ENCODE assay signal across 30 cellular contexts in the genomic region with DNA sequence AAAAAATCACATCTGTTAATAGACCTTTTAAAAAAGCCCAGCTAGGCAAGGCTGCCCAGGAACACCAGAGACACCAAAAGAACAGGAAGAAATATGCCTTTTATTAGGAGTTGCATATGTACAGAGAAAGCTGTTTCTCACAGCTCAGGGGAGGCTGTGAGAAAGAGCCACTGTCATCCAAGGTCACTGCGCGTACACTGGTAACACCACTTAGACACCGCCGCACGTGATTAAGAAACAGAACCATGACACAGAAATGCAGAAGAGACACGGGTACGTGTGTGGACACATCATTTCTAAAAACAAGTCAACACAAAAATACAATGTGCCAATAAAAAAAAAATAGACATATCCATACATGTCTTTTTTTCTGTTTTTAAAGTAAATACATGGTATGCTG.
DNase-seq lines count a peak whose midpoint lies in the region; ATAC-seq, FAIRE-seq and TF ChIP-seq lines count a peak whose summit lies in the region.
"Had no signal": no experiment of that assay in that cellular context is flagged by ENCODE, and none has a peak within 500 bp of the region (broad histone marks: within the 10 kb centered on the region; RNA-seq: fewer than 3 reads in every experiment).

No MANE protein-coding gene starts in this region.

- 91% methylated on average over 7 of the region's 7 CpGs for WGBS in HepG2 (ENCODE audit: low lambda C conversion rate)
- 92% methylated on average over 7 of the region's 7 CpGs for WGBS in right lobe of liver (ENCODE audit: insufficient coverage, low coverage, low lambda C conversion rate, missing lambda C conversion rate)

- intact Hi-C loops in HepG2 (cut with micrococcal nuclease; ENCODE audit: unreplicated experiment) = no loop called here
- intact Hi-C loops in right lobe of liver (cut with DNase I) = no loop called here

- H3K36me3 ChIP-seq in HepG2 (replicated peaks in 1 of 2; ENCODE audit: control insufficient read depth in 1 of 2, insufficient read depth in 2 of 2, low read length in 2 of 2) (no peaks in the 10 kb centered on the region), right lobe of liver (peaks cover 0 to 2% (median 0%) of the 10 kb centered on the region in 4 donors), keratinocyte (ENCODE audit: control insufficient read depth in 2 of 2, extremely low read depth in 1 of 2, insufficient read depth in 2 of 2, low read length in 2 of 2) (no peaks in the 10 kb centered on the region)

- no peaks in the 10 kb centered on the region for H4K20me1 ChIP-seq in HepG2 (ENCODE audit: insufficient read depth, low read length)
- H4K20me1 ChIP-seq in keratinocyte (ENCODE audit: control insufficient read depth, extremely low read depth, insufficient read depth, low read length) = no peaks in the 10 kb centered on the region

- H3K9me3 ChIP-seq in HepG2 (ENCODE audit: low read length) (no peaks in the 10 kb centered on the region), right lobe of liver (no peaks in the 10 kb centered on the region), keratinocyte (ENCODE audit: control insufficient read depth, low read depth, low read length) (no peaks in the 10 kb centered on the region)
- H3K9me3 ChIP-seq: A549 had no signal

- H3K9me1 ChIP-seq in keratinocyte (ENCODE audit: control insufficient read depth, extremely low read depth, insufficient read depth, low read length) = no peaks in the 10 kb centered on the region

- no peaks in the 10 kb centered on the region for H3K27me3 ChIP-seq in HepG2 (ENCODE audit: control insufficient read depth in 1 of 2, insufficient read depth in 2 of 2, low read length in 2 of 2)
- no peaks in the 10 kb centered on the region for H3K27me3 ChIP-seq in right lobe of liver
- no peaks in the 10 kb centered on the region for H3K27me3 ChIP-seq in foreskin keratinocyte
- H3K27me3 ChIP-seq in keratinocyte (ENCODE audit: control insufficient read depth, extremely low read depth, insufficient read depth, low read length) = no peaks in the 10 kb centered on the region

- POLR2A ChIA-PET in HepG2 (lab: Yijun Ruan, JAX) = interaction anchor here (1.4 kb wide), 1 partner anchor 15 kb away, joined by 3 read pairs; no protein-coding TSS in a partner anchor

- in situ Hi-C loops in HepG2 (cut with HindIII; ENCODE audit: extremely low pct_ligation_motif_present, low pct_unique_long_range_greater_than_20kb) = no loop called here

- H3K27ac ChIP-seq in HepG2 (ENCODE audit: extremely low read length, insufficient read depth, low read length) (no peak overlapping the region), right lobe of liver (no peak overlapping the region), foreskin keratinocyte (peak overlapping the region; percentile 57), keratinocyte (ENCODE audit: control insufficient read depth, insufficient read depth, low read length) (peak overlapping the region; percentile 39)
- H3K27ac ChIP-seq: SK-N-MC had no signal

- no peak overlapping the region for H3K4me2 ChIP-seq in HepG2 (ENCODE audit: low read depth, low read length)
- no peak overlapping the region for H3K4me2 ChIP-seq in keratinocyte (ENCODE audit: control insufficient read depth, extremely low read depth, insufficient read depth, low read depth, low read length)
- H3K4me2 ChIP-seq: A549 had no signal

- H2AFZ ChIP-seq in HepG2 (ENCODE audit: low read length) (no peak overlapping the region), keratinocyte (ENCODE audit: control insufficient read depth, low read length) (no peak overlapping the region)

- no peak overlapping the region for H3K4me3 ChIP-seq in HepG2 (replicated peaks in 1 of 3; ENCODE audit: insufficient read depth in 1 of 3, low read depth in 2 of 3, low read length in 3 of 3)
- H3K4me3 ChIP-seq in right lobe of liver = no peak overlapping the region
- H3K4me3 ChIP-seq in keratinocyte (ENCODE audit: control insufficient read depth in 2 of 3, extremely low read depth in 1 of 3, insufficient read depth in 2 of 3, low read depth in 1 of 3, low read length in 3 of 3) = no peak overlapping the region
- H3K4me3 ChIP-seq: A549, GM12878, GM23248, K562, SK-N-MC had no signal

- CTCF ChIA-PET in HepG2 (lab: Yijun Ruan, JAX; ENCODE audit: low intra/inter-chr PET ratio, low total read pairs) = no interaction called here

- TF ChIP-seq POLR2A in HepG2 (IDR thresholded peaks at IDR 0.05; ENCODE audit: insufficient read depth in 1 of 2, low read depth in 2 of 2, low read length in 2 of 2) = no peak
- no peak for TF ChIP-seq POLR2A in right lobe of liver (IDR thresholded peaks at IDR 0.05)

- TF ChIP-seq RAD21 in HepG2 (CRISPR knock-in tag; IDR thresholded peaks at IDR 0.05) = no peak

- dilution Hi-C loops in keratinocyte (cut with MboI; ENCODE audit: extremely low pct_ligation_motif_present, low sequenced_read_pairs) = no loop called here

- FAIRE-seq in HepG2 (lab: Jason Lieb, UNC) (no peak), keratinocyte (lab: Jason Lieb, UNC) (no peak)
- FAIRE-seq: A549, G401.6, GM12878, K562 had no signal

- no TSS peak for BruUV-seq in HepG2 (replicated peaks; lab: Mats Ljungman, UMichigan)

- no peak for ATAC-seq in HepG2
- no peak for ATAC-seq in right lobe of liver
- no peak for ATAC-seq in foreskin keratinocyte
- ATAC-seq: GM12878, K562 had no signal

- TF ChIP-seq CTCF in HepG2 (CRISPR knock-in tag; IDR thresholded peaks at IDR 0.05) = no peak
- TF ChIP-seq CTCF in right lobe of liver (IDR thresholded peaks at IDR 0.05) = no peak
- no peak for TF ChIP-seq CTCF in foreskin keratinocyte (conservative IDR thresholded peaks at IDR 0.05)
- TF ChIP-seq CTCF in keratinocyte (optimal IDR thresholded peaks at IDR 0.05 in 1 of 3, IDR thresholded peaks at IDR 0.05 in 1 of 3, conservative IDR thresholded peaks at IDR 0.05 in 1 of 3; ENCODE audit: extremely low read depth in 1 of 3, insufficient read depth in 2 of 3, low read length in 3 of 3) = no peak

- DNase-seq in HepG2 (ENCODE audit: low spot score) (no peak), right lobe of liver (no peak), foreskin keratinocyte (no peak), keratinocyte (ENCODE audit: low read depth, low spot score) (no peak), amygdala (lab: John Stamatoyannopoulos, UW) (no peak), NOMO-1 (lab: John Stamatoyannopoulos, UW; ENCODE audit: unreplicated experiment in 2 of 2) (no peak)
- DNase-seq in stimulated activated CD8-positive, alpha-beta memory T cell treated with anti-CD3 and anti-CD28 coated beads, Interleukin-4, amount 100 ng/mL, for 48 hours = no peak
- DNase-seq: AML-193; C1 segment of cervical spinal cord; CD4-positive, alpha-beta memory T cell; COR-L47; GM23248; H7; Kasumi-1; MV-4-11; NCI-H1105; NCI-H146; NCI-H1930; NCI-H2107; NCI-H446 treated with DMSO at 0.1 percent for 48 hours; NCI-H526; NCI-H82; NK-92 treated with Interleukin-12 subunit alpha and Interleukin-12 subunit beta, amount 100 ng/mL, for 24 hours; RPMI8226; SHP77 treated with DMSO at 0.1 percent for 48 hours had no signal

- TF ChIP-seq EP300 in HepG2 (IDR thresholded peaks at IDR 0.05; ENCODE audit: low read depth in 2 of 2, low read length in 2 of 2) (no peak), HepG2 (CRISPR knock-in tag; IDR thresholded peaks at IDR 0.05; ENCODE audit: borderline replicate concordance) (no peak)

- H3K79me2 ChIP-seq in HepG2 (ENCODE audit: insufficient read depth, low read length) (no peaks in the 10 kb centered on the region), keratinocyte (ENCODE audit: control insufficient read depth, insufficient read depth, low read length) (no peaks in the 10 kb centered on the region)

- H3K9ac ChIP-seq in HepG2 (ENCODE audit: insufficient read depth, low read depth, low read length) = no peak overlapping the region
- no peak overlapping the region for H3K9ac ChIP-seq in keratinocyte (ENCODE audit: control insufficient read depth, extremely low read depth, insufficient read depth, low read length)
- H3K9ac ChIP-seq: GM23248 had no signal

- H3K4me1 ChIP-seq in HepG2 (ENCODE audit: insufficient read depth, low read length) (peaks cover 16% of the 10 kb centered on the region), right lobe of liver (no peaks in the 10 kb centered on the region), foreskin keratinocyte (peaks cover 3% of the 10 kb centered on the region), keratinocyte (ENCODE audit: control insufficient read depth, extremely low read depth, insufficient read depth, low read length) (peaks cover 21% of the 10 kb centered on the region)
- H3K4me1 ChIP-seq: A549 had no signal

TF ChIP-seq in HepG2, 621 proteins besides CTCF, POLR2A, EP300 and RAD21:
- TF ChIP-seq TCF12 (IDR thresholded peaks at IDR 0.05) = no peak
- no peak for TF ChIP-seq TCF12 (CRISPR knock-in tag; IDR thresholded peaks at IDR 0.05)
- TF ChIP-seq, protein P1, sequence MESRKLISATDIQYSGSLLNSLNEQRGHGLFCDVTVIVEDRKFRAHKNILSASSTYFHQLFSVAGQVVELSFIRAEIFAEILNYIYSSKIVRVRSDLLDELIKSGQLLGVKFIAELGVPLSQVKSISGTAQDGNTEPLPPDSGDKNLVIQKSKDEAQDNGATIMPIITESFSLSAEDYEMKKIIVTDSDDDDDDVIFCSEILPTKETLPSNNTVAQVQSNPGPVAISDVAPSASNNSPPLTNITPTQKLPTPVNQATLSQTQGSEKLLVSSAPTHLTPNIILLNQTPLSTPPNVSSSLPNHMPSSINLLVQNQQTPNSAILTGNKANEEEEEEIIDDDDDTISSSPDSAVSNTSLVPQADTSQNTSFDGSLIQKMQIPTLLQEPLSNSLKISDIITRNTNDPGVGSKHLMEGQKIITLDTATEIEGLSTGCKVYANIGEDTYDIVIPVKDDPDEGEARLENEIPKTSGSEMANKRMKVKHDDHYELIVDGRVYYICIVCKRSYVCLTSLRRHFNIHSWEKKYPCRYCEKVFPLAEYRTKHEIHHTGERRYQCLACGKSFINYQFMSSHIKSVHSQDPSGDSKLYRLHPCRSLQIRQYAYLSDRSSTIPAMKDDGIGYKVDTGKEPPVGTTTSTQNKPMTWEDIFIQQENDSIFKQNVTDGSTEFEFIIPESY (CRISPR knock-in tag; IDR thresholded peaks at IDR 0.05) = peak; percentile 93

Comparison
In these comparisons a context has a peak if more than half of its experiments do, and no peak if none do; other contexts are left out.
1. H3K27ac ChIP-seq: peak in foreskin keratinocyte (single experiment) and keratinocyte (single experiment); none in HepG2 (single experiment) and right lobe of liver (0 of 3).